19 cellular contexts compared by ENCODE assay signal in genomic region chr12:49901986-49902385, GRCh38. TPM values are rescaled to one million over a fixed set of nuclear protein-coding genes. Genes with fewer than 3 reads are reported as not detected.
DNase-seq lines count a peak whose midpoint lies in the region; ATAC-seq and TF ChIP-seq lines count a peak whose summit lies in the region.
"Had no signal": no experiment of that assay in that cellular context is flagged by ENCODE, and none has a peak within 500 bp of the region (broad histone marks: within the 10 kb centered on the region; RNA-seq: fewer than 3 reads in every experiment).

No MANE protein-coding gene starts in this region.

- peak overlapping the region; percentile 78 for H2AK5ac ChIP-seq in neuronal stem cell (ENCODE audit: low read depth, low read length)

- no peak overlapping the region for H2BK120ac ChIP-seq in neuronal stem cell (ENCODE audit: low read depth, low read length)

- H4K91ac ChIP-seq in neuronal stem cell (ENCODE audit: low read depth, low read length, poor library complexity): no peak overlapping the region

- H2BK15ac ChIP-seq in neuronal stem cell (ENCODE audit: low read length): no peak overlapping the region

- H3K27ac ChIP-seq in caudate nucleus (ENCODE audit: low read depth, low read length) (peak overlapping the region; percentile 98), neuronal stem cell (replicated peaks; ENCODE audit: low read length) (no peak overlapping the region), temporal lobe (ENCODE audit: low read depth, low read length) (peak overlapping the region; percentile 98), RWPE1 (no peak overlapping the region)
- H3K27ac ChIP-seq: 22Rv1 had no signal

- H3K4ac ChIP-seq in neuronal stem cell (ENCODE audit: low read length): no peak overlapping the region

- H2AFZ ChIP-seq in neuronal stem cell (ENCODE audit: low read length): no peak overlapping the region

- H3K27ac Mint-ChIP-seq in activated naive CD8-positive, alpha-beta T cell: no peak overlapping the region
- no peak overlapping the region for H3K27ac Mint-ChIP-seq in activated naive CD8-positive, alpha-beta T cell treated with anti-CD3 and anti-CD28 coated beads, Interleukin-2, amount 50 U/mL, for 24 hours
- H3K27ac Mint-ChIP-seq: CD14-positive monocyte, H9 had no signal

- peaks cover 7 to 20% of the 10 kb centered on the region in 2 donors for H3K4me1 ChIP-seq in neuronal stem cell (ENCODE audit: control insufficient read depth in 2 of 2, insufficient read depth in 1 of 2, low read depth in 1 of 2, low read length in 2 of 2)

- no CpG with 5 or more reads among the region's 5 CpGs for WGBS in neuronal stem cell (ENCODE audit: extremely low coverage in 2 of 2, insufficient read length in 2 of 2, insufficient replicate concordance in 1 of 2), 2 donors

- H3K18ac ChIP-seq in neuronal stem cell (ENCODE audit: low read length): no peak overlapping the region

- H3K4me3 ChIP-seq in neuronal stem cell (ENCODE audit: low read length in 2 of 2): no peak overlapping the region

- peaks cover 0 to 65% (median 4%) of the 10 kb centered on the region in 3 experiments for H3K27me3 ChIP-seq in neuronal stem cell (ENCODE audit: control insufficient read depth in 3 of 3, insufficient read depth in 3 of 3, low read depth in 1 of 3, low read length in 3 of 3)

- H3K36me3 Mint-ChIP-seq in activated naive CD8-positive, alpha-beta T cell: no peaks in the 10 kb centered on the region
- no peaks in the 10 kb centered on the region for H3K36me3 Mint-ChIP-seq in activated naive CD8-positive, alpha-beta T cell treated with anti-CD3 and anti-CD28 coated beads, Interleukin-2, amount 50 U/mL, for 24 hours (ENCODE audit: low read depth)

- H3K9me3 ChIP-seq in neuronal stem cell (replicated peaks in 1 of 2; ENCODE audit: control insufficient read depth in 2 of 2, insufficient read depth in 1 of 2, low read depth in 1 of 2, low read length in 2 of 2): no peaks in the 10 kb centered on the region

- TF ChIP-seq CTCF in RWPE1 (conservative IDR thresholded peaks at IDR 0.05; ENCODE audit: low read depth): no peak

- no peak overlapping the region for H3K23ac ChIP-seq in neuronal stem cell (ENCODE audit: low read depth, low read length, poor library complexity)

- H3K4me2 ChIP-seq in neuronal stem cell (ENCODE audit: insufficient read depth, low read length, poor library complexity, severe bottlenecking): no peak overlapping the region

- ATAC-seq in activated naive CD8-positive, alpha-beta T cell treated with anti-CD3 and anti-CD28 coated beads, Interleukin-2, amount 50 U/mL, for 24 hours: no peak
- ATAC-seq in GM18861 (IDR thresholded peaks at IDR 0.05; ENCODE audit: unreplicated experiment): no peak
- no peak for ATAC-seq in GM21576 (IDR thresholded peaks at IDR 0.05; ENCODE audit: unreplicated experiment)

- DNase-seq in activated naive CD8-positive, alpha-beta T cell treated with anti-CD3 and anti-CD28 coated beads, Interleukin-2, amount 50 U/mL, for 24 hours: no peak
- DNase-seq in caudate nucleus (lab: John Stamatoyannopoulos, UW): peak in 2 of 61 donors; percentile 23 to 30
- no peak for DNase-seq in neuronal stem cell (ENCODE audit: low spot score)
- DNase-seq in RWPE1 (ENCODE audit: low spot score): no peak
- DNase-seq: AML-193, DND-41, H9, NCI-H1105 treated with DMSO at 0.1 percent for 48 hours, NCI-H1694 treated with DMSO at 0.1 percent for 48 hours, NCI-H2107, NCI-H510A treated with DMSO at 0.1 percent for 48 hours had no signal

- H3K9ac ChIP-seq in neuronal stem cell (ENCODE audit: low read depth, low read length, poor library complexity): no peak overlapping the region

- H4K8ac ChIP-seq in neuronal stem cell (ENCODE audit: low read depth, low read length): no peak overlapping the region

- no peaks in the 10 kb centered on the region for H3K79me1 ChIP-seq in neuronal stem cell (ENCODE audit: low read depth, low read length)

- H3K4me3 Mint-ChIP-seq in activated naive CD8-positive, alpha-beta T cell: peak overlapping the region; percentile 4
- no peak overlapping the region for H3K4me3 Mint-ChIP-seq in activated naive CD8-positive, alpha-beta T cell treated with anti-CD3 and anti-CD28 coated beads, Interleukin-2, amount 50 U/mL, for 24 hours

- H3K14ac ChIP-seq in neuronal stem cell (ENCODE audit: low read length): no peak overlapping the region

- no peaks in the 10 kb centered on the region for H3K9me3 Mint-ChIP-seq in activated naive CD8-positive, alpha-beta T cell (ENCODE audit: low read depth)
- H3K9me3 Mint-ChIP-seq in activated naive CD8-positive, alpha-beta T cell treated with anti-CD3 and anti-CD28 coated beads, Interleukin-2, amount 50 U/mL, for 24 hours: no peaks in the 10 kb centered on the region
- H3K9me3 Mint-ChIP-seq: H9 had no signal

- no peaks in the 10 kb centered on the region for H3K27me3 Mint-ChIP-seq in activated naive CD8-positive, alpha-beta T cell
- H3K27me3 Mint-ChIP-seq in activated naive CD8-positive, alpha-beta T cell treated with anti-CD3 and anti-CD28 coated beads, Interleukin-2, amount 50 U/mL, for 24 hours: peaks cover 25% of the 10 kb centered on the region

- H2BK12ac ChIP-seq in neuronal stem cell (ENCODE audit: low read length): peak overlapping the region; percentile 67

- POLR2A ChIA-PET in RWPE1 (lab: Yijun Ruan, JAX; ENCODE audit: low non-redundant PET): no interaction called here

- H3K36me3 ChIP-seq in neuronal stem cell (replicated peaks in 1 of 2; ENCODE audit: control insufficient read depth in 2 of 2, insufficient read depth in 2 of 2, low read length in 2 of 2): no peaks in the 10 kb centered on the region

- H2BK5ac ChIP-seq in neuronal stem cell (ENCODE audit: low read length): no peak overlapping the region

- H3K4me1 Mint-ChIP-seq in activated naive CD8-positive, alpha-beta T cell (ENCODE audit: low read depth): peaks cover 7% of the 10 kb centered on the region
- peaks cover 6% of the 10 kb centered on the region for H3K4me1 Mint-ChIP-seq in activated naive CD8-positive, alpha-beta T cell treated with anti-CD3 and anti-CD28 coated beads, Interleukin-2, amount 50 U/mL, for 24 hours

- CTCF ChIA-PET in RWPE1 (lab: Yijun Ruan, JAX): interaction anchor here (0.7 to 0.8 kb wide), 3 partner anchors 42 to 69 kb away, joined by 3 to 4 read pairs (median 4); no protein-coding TSS in a partner anchor

RNA-seq across cellular contexts. Expression of gene FAIM2, which starts 1.7 kb away (rescaled TPM):
- 5.6 TPM for polyA plus RNA-seq in neuronal stem cell (2013, experiment 1 of 2)
- 4.9 TPM for polyA plus RNA-seq in neuronal stem cell (2013, experiment 2 of 2)
- total RNA-seq in temporal lobe: 24.6 TPM
- total RNA-seq: G401 had no signal
- polyA plus RNA-seq: CD14-positive monocyte had no signal

RNA-seq across cellular contexts. Expression of gene AQP2, which starts 48.6 kb away (rescaled TPM):
- not detected for polyA plus RNA-seq in neuronal stem cell (2013, experiment 1 of 2)
- not detected for polyA plus RNA-seq in neuronal stem cell (2013, experiment 2 of 2)
- total RNA-seq in temporal lobe: not detected
- total RNA-seq: G401, H9, RPMI7951 had no signal
- polyA plus RNA-seq: CD14-positive monocyte had no signal

RNA-seq across cellular contexts. Expression of gene BCDIN3D, which starts 59.1 kb away (rescaled TPM):
- polyA plus RNA-seq in neuronal stem cell (2013, experiment 1 of 2): 5.6 TPM
- polyA plus RNA-seq in neuronal stem cell (2013, experiment 2 of 2): 6.0 TPM
- total RNA-seq in temporal lobe: 4.7 TPM

RNA-seq across cellular contexts. Expression of gene AQP5, which starts 59.7 kb away (rescaled TPM):
- 0.39 TPM for polyA plus RNA-seq in neuronal stem cell (2013, experiment 1 of 2)
- 0.58 TPM for polyA plus RNA-seq in neuronal stem cell (2013, experiment 2 of 2)
- 0.74 TPM for total RNA-seq in temporal lobe
- total RNA-seq: G401, RPMI7951 had no signal
- polyA plus RNA-seq: CD14-positive monocyte had no signal

Comparison
In these comparisons a context has a peak if more than half of its experiments do, and no peak if none do; other contexts are left out.
1. H3K27ac ChIP-seq: peak in caudate nucleus (single experiment) and temporal lobe (single experiment); none in neuronal stem cell (single experiment) and RWPE1 (single experiment).